Comparison of ENCODE assay signal across 9 cellular contexts in the genomic region with DNA sequence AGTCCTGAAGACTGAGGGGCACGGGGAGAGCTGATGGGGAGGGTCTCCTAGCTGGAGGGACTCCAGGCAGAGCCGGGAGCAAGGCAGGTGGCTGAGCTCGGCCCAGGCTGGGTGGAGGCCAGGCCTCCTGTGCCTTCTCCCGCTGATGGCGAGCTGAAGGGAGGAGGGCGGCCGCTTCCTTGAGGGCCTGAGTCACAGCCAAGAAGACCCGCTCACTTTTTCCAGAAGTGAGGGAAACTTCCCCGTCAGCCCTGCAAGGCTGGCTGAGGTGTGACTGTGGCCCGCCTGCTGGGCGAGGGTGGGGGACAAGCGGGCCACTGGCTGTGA. TPM values are rescaled to one million over a fixed set of nuclear protein-coding genes. Genes with fewer than 3 reads are reported as not detected.
DNase-seq lines count a peak whose midpoint lies in the region; ATAC-seq lines count a peak whose summit lies in the region.
"Had no signal": no experiment of that assay in that cellular context is flagged by ENCODE, and none has a peak within 500 bp of the region (broad histone marks: within the 10 kb centered on the region; RNA-seq: fewer than 3 reads in every experiment).

No MANE protein-coding gene starts in this region.

- H3K36me3 Mint-ChIP-seq in activated CD4-positive, alpha-beta T cell treated with anti-CD3 and anti-CD28 coated beads, Interleukin-2, amount 10 ng/mL, durations not matched to agents 7 days and 5 days (ENCODE audit: low read depth): no peaks in the 10 kb centered on the region
- H3K36me3 Mint-ChIP-seq in activated T-cell treated with anti-CD3 and anti-CD28 coated beads, Interleukin-2, amount 50 U/mL, for 72 hours (ENCODE audit: insufficient read depth in 2 of 2): no peaks in the 10 kb centered on the region

- peak; percentile 75 to 77 for ATAC-seq in activated T-cell treated with anti-CD3 and anti-CD28 coated beads, Interleukin-2, amount 50 U/mL, for 72 hours (replicated peaks in 1 of 2)
- no peak for ATAC-seq in HG02981 (IDR thresholded peaks at IDR 0.05; ENCODE audit: unreplicated experiment)

- H3K27me3 Mint-ChIP-seq in activated CD4-positive, alpha-beta T cell treated with anti-CD3 and anti-CD28 coated beads, Interleukin-2, amount 10 ng/mL, durations not matched to agents 7 days and 5 days: peaks cover 17% of the 10 kb centered on the region
- peaks cover 14% of the 10 kb centered on the region for H3K27me3 Mint-ChIP-seq in activated T-cell treated with anti-CD3 and anti-CD28 coated beads, Interleukin-2, amount 50 U/mL, for 72 hours (ENCODE audit: low read depth)

- CTCF ChIA-PET in activated CD4-positive, alpha-beta T cell treated with anti-CD3 and anti-CD28 coated beads, Interleukin-2, amount 10 ng/mL, durations not matched to agents 7 days and 5 days (lab: Charles Lee): no interaction called here

- no peak overlapping the region for H3K27ac Mint-ChIP-seq in activated CD4-positive, alpha-beta T cell treated with anti-CD3 and anti-CD28 coated beads, Interleukin-2, amount 10 ng/mL, durations not matched to agents 7 days and 5 days
- H3K27ac Mint-ChIP-seq in activated T-cell treated with anti-CD3 and anti-CD28 coated beads, Interleukin-2, amount 50 U/mL, for 72 hours: no peak overlapping the region

- no peaks in the 10 kb centered on the region for H3K9me3 Mint-ChIP-seq in activated CD4-positive, alpha-beta T cell treated with anti-CD3 and anti-CD28 coated beads, Interleukin-2, amount 10 ng/mL, durations not matched to agents 7 days and 5 days
- H3K9me3 Mint-ChIP-seq in activated T-cell treated with anti-CD3 and anti-CD28 coated beads, Interleukin-2, amount 50 U/mL, for 72 hours: no peaks in the 10 kb centered on the region

- DNase-seq in activated CD4-positive, alpha-beta T cell treated with anti-CD3 and anti-CD28 coated beads for 1 hour: peak; percentile 29
- no peak for DNase-seq in activated CD4-positive, alpha-beta T cell treated with anti-CD3 and anti-CD28 coated beads, Interleukin-2, amount 10 ng/mL, durations not matched to agents 7 days and 5 days
- DNase-seq in activated T-cell treated with anti-CD3 and anti-CD28 coated beads, Interleukin-2, amount 50 U/mL, for 72 hours: peak; percentile 64 to 72
- DNase-seq in iPS-NIHi7 (ENCODE audit: extremely low spot score) (peak; percentile 36), LoVo (ENCODE audit: low spot score) (no peak), SKM-1 (lab: John Stamatoyannopoulos, UW; ENCODE audit: unreplicated experiment) (no peak)
- DNase-seq in stimulated activated CD4-positive, alpha-beta T cell treated with anti-CD3 and anti-CD28 coated beads, Interleukin-2, amount 100 ng/mL, for 48 hours: peak; percentile 43 to 57

- peaks cover 6% of the 10 kb centered on the region for H3K4me1 Mint-ChIP-seq in activated CD4-positive, alpha-beta T cell treated with anti-CD3 and anti-CD28 coated beads, Interleukin-2, amount 10 ng/mL, durations not matched to agents 7 days and 5 days
- H3K4me1 Mint-ChIP-seq in activated T-cell treated with anti-CD3 and anti-CD28 coated beads, Interleukin-2, amount 50 U/mL, for 72 hours (ENCODE audit: low read depth): no peaks in the 10 kb centered on the region

- no peak overlapping the region for H3K4me3 Mint-ChIP-seq in activated CD4-positive, alpha-beta T cell treated with anti-CD3 and anti-CD28 coated beads, Interleukin-2, amount 10 ng/mL, durations not matched to agents 7 days and 5 days
- peak overlapping the region; percentile 39 to 82 for H3K4me3 Mint-ChIP-seq in activated T-cell treated with anti-CD3 and anti-CD28 coated beads, Interleukin-2, amount 50 U/mL, for 72 hours

- POLR2A ChIA-PET in activated CD4-positive, alpha-beta T cell treated with anti-CD3 and anti-CD28 coated beads, Interleukin-2, amount 10 ng/mL, durations not matched to agents 7 days and 5 days (lab: Charles Lee): interaction anchor here (0.6 kb wide), 1 partner anchor 27 kb away, joined by 3 read pairs; a partner anchor contains a TSS

RNA-seq across cellular contexts. Expression of a gene that starts 1.7 kb away (rescaled TPM):
- under 1 TPM; 0.10 to 0.12 TPM for total RNA-seq in activated CD4-positive, alpha-beta T cell treated with anti-CD3 and anti-CD28 coated beads, Interleukin-2, amount 10 ng/mL, durations not matched to agents 7 days and 5 days
- total RNA-seq in activated T-cell treated with anti-CD3 and anti-CD28 coated beads, Interleukin-2, amount 50 U/mL, for 72 hours: 1 to 10 TPM in 1 of 2 donors, under 1 TPM in 1; 0.94 to 1.4 TPM

RNA-seq across cellular contexts. Expression of a gene that starts 12.7 kb away (rescaled TPM):
- total RNA-seq in activated CD4-positive, alpha-beta T cell treated with anti-CD3 and anti-CD28 coated beads, Interleukin-2, amount 10 ng/mL, durations not matched to agents 7 days and 5 days: not detected
- under 1 TPM in 1 of 2 donors, not detected in 1; 0.17 TPM for total RNA-seq in activated T-cell treated with anti-CD3 and anti-CD28 coated beads, Interleukin-2, amount 50 U/mL, for 72 hours
- total RNA-seq: T-helper 2 cell treated with Interferon-gamma antibody and Interleukin-4, amounts not matched to agents 100 ng/mL and 5 ng/mL, for 36 hours had no signal

RNA-seq across cellular contexts. Expression of a gene that starts 15.7 kb away (rescaled TPM):
- total RNA-seq in activated CD4-positive, alpha-beta T cell treated with anti-CD3 and anti-CD28 coated beads, Interleukin-2, amount 10 ng/mL, durations not matched to agents 7 days and 5 days: under 1 TPM; 0.17 to 0.69 TPM
- 1 to 10 TPM; 2.8 to 3.7 TPM for total RNA-seq in activated T-cell treated with anti-CD3 and anti-CD28 coated beads, Interleukin-2, amount 50 U/mL, for 72 hours

RNA-seq across cellular contexts. Expression of a gene that starts 26.7 kb away (rescaled TPM):
- 100 to 1,000 TPM in 1 of 2 experiments, 10 to 100 TPM in 1; 98.6 to 107 TPM for total RNA-seq in activated CD4-positive, alpha-beta T cell treated with anti-CD3 and anti-CD28 coated beads, Interleukin-2, amount 10 ng/mL, durations not matched to agents 7 days and 5 days
- 10 to 100 TPM; 74.9 to 77.5 TPM for total RNA-seq in activated T-cell treated with anti-CD3 and anti-CD28 coated beads, Interleukin-2, amount 50 U/mL, for 72 hours

RNA-seq across cellular contexts. Expression of a gene that starts 34.6 kb away (rescaled TPM):
- 100 to 1,000 TPM; 122 to 131 TPM for total RNA-seq in activated CD4-positive, alpha-beta T cell treated with anti-CD3 and anti-CD28 coated beads, Interleukin-2, amount 10 ng/mL, durations not matched to agents 7 days and 5 days
- total RNA-seq in activated T-cell treated with anti-CD3 and anti-CD28 coated beads, Interleukin-2, amount 50 U/mL, for 72 hours: 100 to 1,000 TPM; 166 to 180 TPM

Comparison
In these comparisons a context has a peak if more than half of its experiments do, and no peak if none do; other contexts are left out.
1. DNase-seq: peak in activated CD4-positive, alpha-beta T cell treated with anti-CD3 and anti-CD28 coated beads for 1 hour (single experiment), activated T-cell treated with anti-CD3 and anti-CD28 coated beads, Interleukin-2, amount 50 U/mL, for 72 hours (2 of 2), iPS-NIHi7 (single experiment) and stimulated activated CD4-positive, alpha-beta T cell treated with anti-CD3 and anti-CD28 coated beads, Interleukin-2, amount 100 ng/mL, for 48 hours (2 of 2); none in activated CD4-positive, alpha-beta T cell treated with anti-CD3 and anti-CD28 coated beads, Interleukin-2, amount 10 ng/mL, durations not matched to agents 7 days and 5 days (single experiment), LoVo (single experiment) and SKM-1 (single experiment).